ENCODE assay signal across 8 cellular contexts in the genomic region with DNA sequence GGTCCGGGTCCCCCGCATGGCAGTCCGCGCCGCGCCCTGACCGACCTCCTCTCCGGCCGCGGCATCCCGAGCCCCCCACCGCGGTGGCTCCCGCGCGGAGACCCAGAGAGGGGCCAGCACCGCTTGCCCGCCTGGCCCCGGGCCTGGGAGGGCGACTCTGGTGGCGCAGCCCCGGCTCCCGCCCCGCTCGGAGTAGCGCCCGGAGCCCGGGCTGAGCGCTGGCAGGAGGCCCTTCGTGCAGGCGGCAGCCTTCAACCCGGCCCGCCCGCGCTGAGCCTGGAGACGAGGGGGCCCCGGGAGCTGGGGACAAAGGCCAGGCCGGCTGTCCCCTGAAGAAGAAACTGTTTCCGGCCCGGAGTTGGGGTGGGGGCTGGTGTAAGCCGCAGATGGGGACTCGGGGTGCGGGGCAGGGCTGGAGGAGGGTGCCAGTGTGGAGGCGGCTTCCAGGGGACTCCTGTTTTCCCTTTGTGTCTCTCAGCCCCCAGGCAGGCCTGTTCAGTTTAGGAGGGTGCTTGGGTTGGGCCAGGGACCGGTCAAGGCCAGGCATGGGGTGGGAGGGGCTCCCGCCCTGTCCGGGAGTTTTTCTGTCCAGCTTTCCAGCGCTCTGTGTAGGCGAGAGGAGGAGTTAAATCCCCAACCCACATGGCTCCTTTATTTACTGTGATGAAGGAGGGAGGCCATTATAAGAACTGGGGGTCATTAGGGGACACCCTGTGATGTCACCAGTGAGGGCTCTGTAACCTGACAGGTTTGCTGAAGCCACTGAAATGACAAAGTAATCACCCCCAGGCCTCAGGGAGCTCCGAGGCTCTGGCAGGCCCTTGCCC. TPM values are rescaled to one million over a fixed set of nuclear protein-coding genes. Genes with fewer than 3 reads are reported as not detected.
DNase-seq lines count a peak whose midpoint lies in the region; ATAC-seq, FAIRE-seq and TF ChIP-seq lines count a peak whose summit lies in the region.

No MANE protein-coding gene starts in this region.

- H3K36me3 Mint-ChIP-seq in CD4-positive, alpha-beta T cell (ENCODE audit: low read depth): no peaks in the 10 kb centered on the region

- peak overlapping the region; percentile 27; the same call in 1 of the 2 replicates for H3K4me2 ChIP-seq in MM.1S (ENCODE audit: low read depth, low read length)
- peak overlapping the region; percentile 49 for H3K4me2 ChIP-seq in endothelial cell of umbilical vein (ENCODE audit: insufficient read depth, low read length)

- dilution Hi-C loops in endothelial cell of umbilical vein (cut with MboI; ENCODE audit: extremely low pct_ligation_motif_present, low sequenced_read_pairs): no loop called here

- CTCF ChIA-PET in CD4-positive, alpha-beta T cell (lab: Charles Lee): no interaction called here
- CTCF ChIA-PET in endothelial cell of umbilical vein (lab: Charles Lee): interaction anchor here (5.2 kb wide), 1 partner anchor 11 kb away, joined by 43 read pairs; no protein-coding TSS in a partner anchor

- H3K9me3 ChIP-seq in CD4-positive, alpha-beta T cell (ENCODE audit: control insufficient read depth, low read length): no peaks in the 10 kb centered on the region
- H3K9me3 ChIP-seq in MM.1S (replicated peaks; ENCODE audit: insufficient read depth, low read length) (no peaks in the 10 kb centered on the region), endothelial cell of umbilical vein (replicated peaks; ENCODE audit: control insufficient read depth, insufficient read depth, low read length) (no peaks in the 10 kb centered on the region)

- ATAC-seq in CD4-positive, alpha-beta T cell (ENCODE audit: poor library complexity): no peak
- no peak for ATAC-seq in HG03175 (IDR thresholded peaks at IDR 0.05; ENCODE audit: unreplicated experiment)

- H3K9ac ChIP-seq in MM.1S (ENCODE audit: low read length) (no peak overlapping the region), endothelial cell of umbilical vein (replicated peaks; ENCODE audit: extremely low read depth, insufficient read depth, low read length) (peak overlapping the region; percentile 55)

- no peaks in the 10 kb centered on the region for H3K9me2 ChIP-seq in MM.1S (replicated peaks; ENCODE audit: insufficient read depth, low read length)

- H3K36me3 ChIP-seq in MM.1S (replicated peaks; ENCODE audit: insufficient read depth, low read length): no peaks in the 10 kb centered on the region
- H3K36me3 ChIP-seq in endothelial cell of umbilical vein (ENCODE audit: control insufficient read depth in 2 of 2, extremely low read depth in 1 of 2, insufficient read depth in 2 of 2, low read length in 2 of 2): no peaks in the 10 kb centered on the region

- no peak overlapping the region for H3K27ac Mint-ChIP-seq in CD4-positive, alpha-beta T cell

- H3K79me2 ChIP-seq in MM.1S (ENCODE audit: low read length) (no peaks in the 10 kb centered on the region), endothelial cell of umbilical vein (ENCODE audit: control insufficient read depth, insufficient read depth, low read length) (no peaks in the 10 kb centered on the region)

- H3F3A ChIP-seq in MM.1S (ENCODE audit: insufficient read depth, low read length): no peaks in the 10 kb centered on the region

- H3K4me3 ChIP-seq in MM.1S (ENCODE audit: low read length) (peak overlapping the region; percentile 20), endothelial cell of umbilical vein (replicated peaks in 1 of 3; ENCODE audit: insufficient read depth in 1 of 3, low read depth in 1 of 3, low read length in 3 of 3) (peak overlapping the region; percentile 19 to 51 (median 39))

- H2AFZ ChIP-seq in MM.1S (ENCODE audit: low read length) (no peak overlapping the region), endothelial cell of umbilical vein (ENCODE audit: low read depth, low read length) (peak overlapping the region; percentile 67)

- H3K27ac ChIP-seq in CD4-positive, alpha-beta T cell (ENCODE audit: low read depth, low read length): no peak overlapping the region
- H3K27ac ChIP-seq in MM.1S (ENCODE audit: low read length) (no peak overlapping the region), endothelial cell of umbilical vein (ENCODE audit: insufficient read depth, low read depth, low read length) (no peak overlapping the region)

- BruUV-seq in endothelial cell of umbilical vein (replicated peaks; lab: Mats Ljungman, UMichigan): no TSS peak

- no peak for DNase-seq in CD4-positive, alpha-beta T cell
- DNase-seq in MM.1S: no peak
- DNase-seq in endothelial cell of umbilical vein (ENCODE audit: low read depth, low spot score): no peak
- DNase-seq in myocyte (ENCODE audit: low read depth): peak; percentile 59
- DNase-seq in NCI-H2029 (lab: John Stamatoyannopoulos, UW): no peak
- no peak for DNase-seq in NCI-H2029 treated with DMSO at 0.1 percent for 48 hours (lab: John Stamatoyannopoulos, UW)
- no peak for DNase-seq in NCI-H524 treated with DMSO at 0.1 percent for 48 hours (lab: John Stamatoyannopoulos, UW)

- peak; percentile 64 for FAIRE-seq in endothelial cell of umbilical vein (lab: Jason Lieb, UNC)

- H3K9me1 ChIP-seq in endothelial cell of umbilical vein (replicated peaks; ENCODE audit: control insufficient read depth, extremely low read depth, insufficient read depth, low read length): no peaks in the 10 kb centered on the region

- H4K20me1 ChIP-seq in MM.1S (ENCODE audit: insufficient read depth, low read length) (no peaks in the 10 kb centered on the region), endothelial cell of umbilical vein (replicated peaks; ENCODE audit: control insufficient read depth, extremely low read depth, insufficient read depth, low read length) (no peaks in the 10 kb centered on the region)

- peaks cover 52% of the 10 kb centered on the region for H3K27me3 Mint-ChIP-seq in CD4-positive, alpha-beta T cell

- no peaks in the 10 kb centered on the region for H3K9me3 Mint-ChIP-seq in CD4-positive, alpha-beta T cell

- no peak for TF ChIP-seq CTCF in CD4-positive, alpha-beta T cell (IDR thresholded peaks at IDR 0.05)
- no peak for TF ChIP-seq CTCF in MM.1S (IDR thresholded peaks at IDR 0.05; ENCODE audit: low read length)
- TF ChIP-seq CTCF in endothelial cell of umbilical vein (IDR thresholded peaks at IDR 0.05; ENCODE audit: extremely low read depth in 1 of 2, insufficient read depth in 1 of 2, low read depth in 1 of 2, low read length in 2 of 2): no peak

- POLR2A ChIA-PET in CD4-positive, alpha-beta T cell (lab: Charles Lee): no interaction called here
- POLR2A ChIA-PET in endothelial cell of umbilical vein (lab: Charles Lee): no interaction called here

- intact Hi-C loops in CD4-positive, alpha-beta T cell (cut with DNase I, micrococcal nuclease): no loop called here
- intact Hi-C loops in endothelial cell of umbilical vein (cut with micrococcal nuclease): loop anchor here (2.0 kb wide), 1 partner anchor 18 kb away; no protein-coding TSS in a partner anchor

- TF ChIP-seq POLR2A in endothelial cell of umbilical vein (IDR thresholded peaks at IDR 0.05; ENCODE audit: low read depth, low read length): no peak

- H3K4me1 Mint-ChIP-seq in CD4-positive, alpha-beta T cell (ENCODE audit: low read depth): no peaks in the 10 kb centered on the region

- H3K27me3 ChIP-seq in CD4-positive, alpha-beta T cell (ENCODE audit: control insufficient read depth, insufficient read depth, low read length): peaks cover 37% of the 10 kb centered on the region
- H3K27me3 ChIP-seq in MM.1S (replicated peaks; ENCODE audit: insufficient read depth, low read length) (peaks cover 33% of the 10 kb centered on the region), endothelial cell of umbilical vein (ENCODE audit: control insufficient read depth in 2 of 2, insufficient read depth in 2 of 2, low read length in 2 of 2) (peaks cover 2 to 4% of the 10 kb centered on the region in 2 experiments)

- peak overlapping the region; percentile 56 for H3K4me3 Mint-ChIP-seq in CD4-positive, alpha-beta T cell

- H3K4me1 ChIP-seq in MM.1S (ENCODE audit: low read length) (no peaks in the 10 kb centered on the region), endothelial cell of umbilical vein (ENCODE audit: control insufficient read depth, extremely low read depth, insufficient read depth, low read length) (peaks cover 3% of the 10 kb centered on the region)

TF ChIP-seq in endothelial cell of umbilical vein, 7 proteins besides CTCF, POLR2A, EP300 and RAD21:
- TF ChIP-seq EZH2 (IDR thresholded peaks at IDR 0.05; ENCODE audit: borderline replicate concordance, low read depth, low read length, severe bottlenecking) (no peak), MYC (IDR thresholded peaks at IDR 0.05; ENCODE audit: low read depth, low read length) (no peak), GATA2 (IDR thresholded peaks at IDR 0.05; ENCODE audit: insufficient read depth, insufficient read length, low read depth, low read length) (no peak), FOS (IDR thresholded peaks at IDR 0.05; ENCODE audit: borderline replicate concordance, insufficient read depth, low read length) (no peak)

RNA-seq across cellular contexts. Expression of a gene that starts 1.0 kb away (rescaled TPM):
- under 1 TPM in 1 of 2 experiments, not detected in 1; 0.11 TPM for total RNA-seq in CD4-positive, alpha-beta T cell
- 17.8 and 19.4 TPM in 2 replicates for total RNA-seq in endothelial cell of umbilical vein
- polyA plus RNA-seq in endothelial cell of umbilical vein: 14.3 and 23.6 TPM in 2 replicates
- 7.2 and 9.7 TPM in 2 replicates for polyA plus RNA-seq in endothelial cell of umbilical vein (2011; cell fraction: cytosol; rRNA removed)
- 9.5 and 14.1 TPM in 2 replicates for polyA plus RNA-seq in endothelial cell of umbilical vein (2011; cell fraction: nucleus; rRNA removed)
- polyA plus RNA-seq in endothelial cell of umbilical vein (2012): 10.6 and 21.6 TPM in 2 replicates
- 6.8 and 9.9 TPM in 2 replicates for polyA minus RNA-seq in endothelial cell of umbilical vein
- 11.5 TPM for polyA minus RNA-seq in endothelial cell of umbilical vein (2011; cell fraction: cytosol; rRNA and poly(A)+ RNA removed)
- 4.1 and 4.7 TPM in 2 replicates for polyA minus RNA-seq in endothelial cell of umbilical vein (2011; cell fraction: nucleus; rRNA and poly(A)+ RNA removed)
- total RNA-seq in myocyte: 34.2 and 40.6 TPM in 2 replicates
- 33.2 TPM for polyA plus RNA-seq in myocyte (2012)

RNA-seq across cellular contexts. Expression of a gene that starts 30.6 kb away (rescaled TPM):
- total RNA-seq in CD4-positive, alpha-beta T cell: not detected
- total RNA-seq in endothelial cell of umbilical vein (not detected in 2 replicates), myocyte (not detected in 2 replicates)
- not detected in 2 replicates for polyA plus RNA-seq in endothelial cell of umbilical vein
- polyA plus RNA-seq in endothelial cell of umbilical vein (2011; cell fraction: cytosol; rRNA removed): not detected in 2 replicates
- 0.30 TPM in 1 of 2 replicates, not detected in the other for polyA plus RNA-seq in endothelial cell of umbilical vein (2011; cell fraction: nucleus; rRNA removed)
- polyA plus RNA-seq in endothelial cell of umbilical vein (2012): not detected in 2 replicates
- polyA minus RNA-seq in endothelial cell of umbilical vein: not detected in 2 replicates
- not detected for polyA minus RNA-seq in endothelial cell of umbilical vein (2011; cell fraction: cytosol; rRNA and poly(A)+ RNA removed)
- polyA minus RNA-seq in endothelial cell of umbilical vein (2011; cell fraction: nucleus; rRNA and poly(A)+ RNA removed): not detected in 2 replicates
- not detected for polyA plus RNA-seq in myocyte (2012)

Comparison
In these comparisons a context has a peak if more than half of its experiments do, and no peak if none do; other contexts are left out.
1. RNA of a gene that starts 1.0 kb away (total RNA-seq): 34.2 to 40.6 TPM in myocyte and 17.8 to 19.4 TPM in endothelial cell of umbilical vein; 0.11 TPM in CD4-positive, alpha-beta T cell; every median in the first group is over 10 times any median in the second.